4 cellular contexts compared by ENCODE assay signal in genomic region chr7:53983505-53983904, GRCh38.
"Had no signal": no experiment of that assay in that cellular context is flagged by ENCODE, and none has a peak within 500 bp of the region (broad histone marks: within the 10 kb centered on the region; RNA-seq: fewer than 3 reads in every experiment).

No MANE protein-coding gene starts in this region.

- H3K27ac ChIP-seq: HL-60 had no signal

- H3K4me3 ChIP-seq: K562 had no signal

- DNase-seq: IMR-90 had no signal

- ATAC-seq: HepG2, K562 had no signal
